ENCODE assay signal across 1 cellular context in the genomic region with DNA sequence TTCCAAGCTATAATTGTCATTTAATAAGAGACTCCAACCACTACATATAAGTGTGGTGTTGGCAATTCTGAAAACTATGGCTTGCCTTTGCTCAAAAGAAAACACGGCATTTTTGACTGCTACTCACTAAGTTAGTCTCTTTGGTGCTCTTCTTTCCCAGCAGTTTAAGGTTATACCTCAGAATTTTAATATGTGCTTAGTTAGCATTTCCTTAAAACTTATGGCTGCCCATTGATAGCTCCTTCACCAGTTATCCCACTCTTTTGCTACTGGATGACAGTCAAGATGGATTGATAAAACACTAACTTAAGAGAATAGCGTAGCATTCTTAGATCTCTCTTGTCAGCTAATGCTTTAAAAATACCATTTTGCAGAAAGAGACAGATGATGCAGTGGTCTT.
TF ChIP-seq lines count a peak whose summit lies in the region.

No MANE protein-coding gene starts in this region.

TF ChIP-seq in IMR-90, 13 proteins besides CTCF, POLR2A, EP300 and RAD21 (continued from another document):
- TF ChIP-seq, protein P1, sequence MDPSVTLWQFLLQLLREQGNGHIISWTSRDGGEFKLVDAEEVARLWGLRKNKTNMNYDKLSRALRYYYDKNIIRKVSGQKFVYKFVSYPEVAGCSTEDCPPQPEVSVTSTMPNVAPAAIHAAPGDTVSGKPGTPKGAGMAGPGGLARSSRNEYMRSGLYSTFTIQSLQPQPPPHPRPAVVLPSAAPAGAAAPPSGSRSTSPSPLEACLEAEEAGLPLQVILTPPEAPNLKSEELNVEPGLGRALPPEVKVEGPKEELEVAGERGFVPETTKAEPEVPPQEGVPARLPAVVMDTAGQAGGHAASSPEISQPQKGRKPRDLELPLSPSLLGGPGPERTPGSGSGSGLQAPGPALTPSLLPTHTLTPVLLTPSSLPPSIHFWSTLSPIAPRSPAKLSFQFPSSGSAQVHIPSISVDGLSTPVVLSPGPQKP (IDR thresholded peaks at IDR 0.05; ENCODE audit: borderline replicate concordance, low read depth, low read length), result no peak
- no peak for TF ChIP-seq RFX5 (IDR thresholded peaks at IDR 0.05; ENCODE audit: low read depth, low read length)
- TF ChIP-seq, protein P2, sequence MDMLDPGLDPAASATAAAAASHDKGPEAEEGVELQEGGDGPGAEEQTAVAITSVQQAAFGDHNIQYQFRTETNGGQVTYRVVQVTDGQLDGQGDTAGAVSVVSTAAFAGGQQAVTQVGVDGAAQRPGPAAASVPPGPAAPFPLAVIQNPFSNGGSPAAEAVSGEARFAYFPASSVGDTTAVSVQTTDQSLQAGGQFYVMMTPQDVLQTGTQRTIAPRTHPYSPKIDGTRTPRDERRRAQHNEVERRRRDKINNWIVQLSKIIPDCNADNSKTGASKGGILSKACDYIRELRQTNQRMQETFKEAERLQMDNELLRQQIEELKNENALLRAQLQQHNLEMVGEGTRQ (IDR thresholded peaks at IDR 0.05; ENCODE audit: low read depth, low read length), result no peak
- TF ChIP-seq MAZ (IDR thresholded peaks at IDR 0.05; ENCODE audit: borderline replicate concordance, low read depth, low read length), result no peak
